ENCODE assay signal across 8 cellular contexts in the genomic region with DNA sequence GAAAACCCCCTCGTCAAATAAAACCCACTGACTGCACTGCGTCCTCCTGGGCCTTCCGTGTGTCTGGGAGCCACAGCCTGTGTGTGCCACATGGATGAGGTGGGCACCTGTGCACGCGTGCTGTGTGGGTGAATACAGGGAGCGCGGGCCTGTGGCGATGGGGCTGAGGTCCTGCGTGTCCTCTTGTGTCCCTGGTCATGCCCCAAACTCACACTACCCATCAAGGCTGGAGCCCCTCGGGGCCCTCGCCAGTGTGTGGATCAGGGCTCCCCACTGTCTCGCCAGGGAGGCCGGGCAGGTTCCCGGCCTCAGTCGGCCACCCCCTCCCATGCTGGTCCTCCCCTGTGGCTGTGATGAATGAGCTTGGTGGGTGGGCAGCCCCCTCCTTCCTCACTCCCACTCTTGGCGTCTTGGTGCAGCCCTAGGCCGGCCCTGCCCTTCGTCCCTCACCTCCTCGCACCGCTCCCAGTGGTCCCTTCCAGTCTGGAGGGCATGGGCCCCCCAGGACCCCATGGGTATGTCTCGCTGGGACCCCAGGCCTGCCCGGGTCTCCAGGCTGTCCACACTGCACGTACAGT. TPM values are rescaled to one million over a fixed set of nuclear protein-coding genes. Genes with fewer than 3 reads are reported as not detected.
DNase-seq lines count a peak whose midpoint lies in the region; ATAC-seq and TF ChIP-seq lines count a peak whose summit lies in the region.

No MANE protein-coding gene starts in this region.

- H3K4me2 ChIP-seq in OCI-LY7 (ENCODE audit: low read length), result no peak overlapping the region; the same call in 1 of the 2 replicates

- no peaks in the 10 kb centered on the region for H3K27me3 ChIP-seq in left ventricle myocardium inferior (ENCODE audit: low read depth)
- no peaks in the 10 kb centered on the region for H3K27me3 ChIP-seq in vagina

- no peaks in the 10 kb centered on the region for H3K79me2 ChIP-seq in OCI-LY7 (ENCODE audit: insufficient read depth, low read depth, low read length)

- no peaks in the 10 kb centered on the region for H3K36me3 Mint-ChIP-seq in brain

- no peak for DNase-seq in left ventricle myocardium inferior
- DNase-seq in Right ventricle myocardium inferior (ENCODE audit: missing footprints), result no peak
- DNase-seq in vagina (ENCODE audit: extremely low spot score in 2 of 2), result no peak
- no peak for DNase-seq in OCI-LY7 (ENCODE audit: low spot score)
- no peak for DNase-seq in NCI-H1105 treated with DMSO at 0.1 percent for 48 hours (lab: John Stamatoyannopoulos, UW)
- no peak for DNase-seq in CD1c-positive myeloid dendritic cell (ENCODE audit: extremely low spot score)

- H2AFZ ChIP-seq in OCI-LY7 (ENCODE audit: low read length), result no peak overlapping the region

- WGBS in mesodermal cell (ENCODE audit: insufficient coverage in 2 of 2), 2 experiments, result 47 to 51% methylated on average over 12 to 21 of the region's 23 CpGs

- POLR2A ChIA-PET in OCI-LY7 (lab: Charles Lee), result no interaction called here

- H3K9me3 ChIP-seq in left ventricle myocardium inferior (replicated peaks) (no peaks in the 10 kb centered on the region), mesodermal cell (ENCODE audit: control insufficient read depth, low read length) (no peaks in the 10 kb centered on the region), vagina (no peaks in the 10 kb centered on the region), OCI-LY7 (ENCODE audit: low read length) (no peaks in the 10 kb centered on the region)

- peak overlapping the region in 4 of 5 experiments; percentile 14 to 83 (median 64) for H3K27ac Mint-ChIP-seq in brain

- intact Hi-C loops in left ventricle myocardium inferior (cut with micrococcal nuclease), result no loop called here
- intact Hi-C loops in Right ventricle myocardium inferior (cut with DNase I), result no loop called here
- intact Hi-C loops in vagina (cut with DNase I), result no loop called here
- intact Hi-C loops in OCI-LY7 (cut with micrococcal nuclease; ENCODE audit: unreplicated experiment), result no loop called here

- no peak for ATAC-seq in Right ventricle myocardium inferior

- H3K4me3 ChIP-seq in left ventricle myocardium inferior (peak overlapping the region; percentile 93), mesodermal cell (ENCODE audit: extremely low read depth, insufficient read depth, low read length, poor library complexity, severe bottlenecking) (peak overlapping the region; percentile 39), vagina (peak overlapping the region; percentile 66 to 94), OCI-LY7 (ENCODE audit: low read depth, low read length, poor library complexity, severe bottlenecking) (no peak overlapping the region)

- peaks cover 30% of the 10 kb centered on the region for H3K27me3 Mint-ChIP-seq in brain

- H3K4me3 Mint-ChIP-seq in brain, result peak overlapping the region; percentile 72 to 88 (median 77)

- no TSS peak for BruUV-seq in OCI-LY7 (replicated peaks; lab: Mats Ljungman, UMichigan)

- peaks cover 52% of the 10 kb centered on the region for H3K4me1 Mint-ChIP-seq in brain

- no peak for TF ChIP-seq CTCF in left ventricle myocardium inferior (IDR thresholded peaks at IDR 0.05; ENCODE audit: borderline replicate concordance)
- TF ChIP-seq CTCF in brain (conservative IDR thresholded peaks at IDR 0.05), result no peak
- no peak for TF ChIP-seq CTCF in vagina (IDR thresholded peaks at IDR 0.05)
- TF ChIP-seq CTCF in OCI-LY7 (conservative IDR thresholded peaks at IDR 0.05; ENCODE audit: low read length), result no peak

- H4K20me1 ChIP-seq in OCI-LY7 (ENCODE audit: insufficient read depth, low read length), result 0 out of 2 replicates have a peak, but pooled peaks cover 3% of the 10 kb centered on the region

- H3K27ac ChIP-seq in left ventricle myocardium inferior (replicated peaks) (peak overlapping the region; percentile 98), mesodermal cell (ENCODE audit: low read depth, low read length, severe bottlenecking) (no peak overlapping the region), vagina (peak overlapping the region; percentile 88), OCI-LY7 (ENCODE audit: low read depth, low read length, poor library complexity, severe bottlenecking) (no peak overlapping the region)

- no peak for TF ChIP-seq POLR2A in vagina (IDR thresholded peaks at IDR 0.05)

- H3K36me3 ChIP-seq in left ventricle myocardium inferior (peaks cover 14% of the 10 kb centered on the region), mesodermal cell (ENCODE audit: control insufficient read depth, insufficient read depth, low read length) (peaks cover 17% of the 10 kb centered on the region), vagina (peaks cover 0 to 12% of the 10 kb centered on the region in 2 donors), OCI-LY7 (ENCODE audit: insufficient read depth, low read length) (no peaks in the 10 kb centered on the region)

- H3K4me1 ChIP-seq in left ventricle myocardium inferior (peaks cover 95% of the 10 kb centered on the region), mesodermal cell (ENCODE audit: control insufficient read depth, insufficient read depth, low read length, poor library complexity, severe bottlenecking) (peaks cover 47% of the 10 kb centered on the region), vagina (peaks cover 82% of the 10 kb centered on the region), OCI-LY7 (ENCODE audit: insufficient read depth, low read length, poor library complexity, severe bottlenecking) (peaks cover 29% of the 10 kb centered on the region)

- CTCF ChIA-PET in OCI-LY7 (lab: Charles Lee; ENCODE audit: unreplicated experiment), result no interaction called here

- H3K9me2 ChIP-seq in OCI-LY7 (ENCODE audit: insufficient read depth, low read length), result no peaks in the 10 kb centered on the region

- no peaks in the 10 kb centered on the region for H3K9me3 Mint-ChIP-seq in brain

RNA-seq across cellular contexts. Expression of a gene that starts 0.7 kb away (rescaled TPM):
- total RNA-seq in left ventricle myocardium inferior, result 408 TPM
- total RNA-seq in Right ventricle myocardium inferior, result 462 TPM
- 114 TPM for polyA plus RNA-seq in brain (ENCODE audit: insufficient read depth, low read depth, low replicate concordance)
- polyA plus RNA-seq in mesodermal cell (2013, experiment 1 of 2), result 331 TPM
- 277 TPM for polyA plus RNA-seq in mesodermal cell (2013, experiment 2 of 2)
- total RNA-seq in vagina, result 150 TPM
- total RNA-seq in OCI-LY7 (2014; rRNA removed; shearing (Covaris generic)), result 0.28 TPM in 1 of 2 replicates, not detected in the other
- 0.84 and 1.0 TPM in 2 replicates for total RNA-seq in OCI-LY7 (2022)

RNA-seq across cellular contexts. Expression of a gene that starts 4.3 kb away (rescaled TPM):
- total RNA-seq in left ventricle myocardium inferior (23.2 TPM), Right ventricle myocardium inferior (24.3 TPM), vagina (4.9 TPM), OCI-LY7 (2022) (20.1 and 21.0 TPM in 2 replicates)
- 3.1 TPM for polyA plus RNA-seq in brain (ENCODE audit: insufficient read depth, low read depth, low replicate concordance)
- 7.6 TPM for polyA plus RNA-seq in mesodermal cell (2013, experiment 1 of 2)
- 4.8 TPM for polyA plus RNA-seq in mesodermal cell (2013, experiment 2 of 2)
- total RNA-seq in OCI-LY7 (2014; rRNA removed; shearing (Covaris generic)), result 2.2 and 2.8 TPM in 2 replicates

RNA-seq across cellular contexts. Expression of a gene that starts 10.3 kb away (rescaled TPM):
- total RNA-seq in left ventricle myocardium inferior (226 TPM), Right ventricle myocardium inferior (298 TPM), vagina (53.8 TPM), OCI-LY7 (2022) (64.5 and 88.3 TPM in 2 replicates)
- 104 TPM for polyA plus RNA-seq in brain (ENCODE audit: insufficient read depth, low read depth, low replicate concordance)
- 134 TPM for polyA plus RNA-seq in mesodermal cell (2013, experiment 1 of 2)
- 112 TPM for polyA plus RNA-seq in mesodermal cell (2013, experiment 2 of 2)
- 206 and 224 TPM in 2 replicates for total RNA-seq in OCI-LY7 (2014; rRNA removed; shearing (Covaris generic))

RNA-seq across cellular contexts. Expression of a gene that starts 10.6 kb away (rescaled TPM):
- total RNA-seq in left ventricle myocardium inferior (33.0 TPM), Right ventricle myocardium inferior (43.8 TPM), vagina (99.0 TPM), OCI-LY7 (2022) (8.0 and 9.4 TPM in 2 replicates)
- polyA plus RNA-seq in brain (ENCODE audit: insufficient read depth, low read depth, low replicate concordance), result 23.3 TPM
- 72.6 TPM for polyA plus RNA-seq in mesodermal cell (2013, experiment 1 of 2)
- polyA plus RNA-seq in mesodermal cell (2013, experiment 2 of 2), result 66.2 TPM
- total RNA-seq in OCI-LY7 (2014; rRNA removed; shearing (Covaris generic)), result 8.9 and 12.1 TPM in 2 replicates

RNA-seq across cellular contexts. Expression of a gene that starts 13.3 kb away (rescaled TPM):
- total RNA-seq in left ventricle myocardium inferior (300 TPM), Right ventricle myocardium inferior (321 TPM), vagina (103 TPM), OCI-LY7 (2022) (41.2 and 57.5 TPM in 2 replicates)
- 67.9 TPM for polyA plus RNA-seq in brain (ENCODE audit: insufficient read depth, low read depth, low replicate concordance)
- polyA plus RNA-seq in mesodermal cell (2013, experiment 1 of 2), result 47.0 TPM
- 33.2 TPM for polyA plus RNA-seq in mesodermal cell (2013, experiment 2 of 2)
- 15.1 and 19.8 TPM in 2 replicates for total RNA-seq in OCI-LY7 (2014; rRNA removed; shearing (Covaris generic))

Comparison
In these comparisons a context has a peak if more than half of its experiments do, and no peak if none do; other contexts are left out.
1. H3K27ac ChIP-seq: peak in left ventricle myocardium inferior (single experiment) and vagina (single experiment); none in mesodermal cell (single experiment) and OCI-LY7 (single experiment).
2. RNA of a gene that starts 0.7 kb away (total RNA-seq): 462 TPM in Right ventricle myocardium inferior (single experiment), 408 TPM in left ventricle myocardium inferior (single experiment) and 150 TPM in vagina (single experiment); 0.28 to 1.0 TPM in OCI-LY7; every median in the first group is over 10 times any median in the second.